Comparison of ENCODE assay signal across 8 cellular contexts in genomic region chr13:40445557-40445990, GRCh38.
DNase-seq lines count a peak whose midpoint lies in the region; ATAC-seq and TF ChIP-seq lines count a peak whose summit lies in the region.
"Had no signal": no experiment of that assay in that cellular context is flagged by ENCODE, and none has a peak within 500 bp of the region (broad histone marks: within the 10 kb centered on the region; RNA-seq: fewer than 3 reads in every experiment).

No MANE protein-coding gene starts in this region.

- DNase-seq in activated B cell treated with CpG ODN at 0.5 μM for 24 hours (peak; percentile 80), left lung (peak in 1 of 2 donors; percentile 58), NCI-H526 (lab: John Stamatoyannopoulos, UW) (no peak), KG1 (lab: John Stamatoyannopoulos, UW) (no peak)

- CTCF ChIA-PET in activated B cell treated with CpG ODN at 0.5 μM for 24 hours (lab: Charles Lee): interaction anchor here (1.2 to 2.2 kb wide), 3 partner anchors 13 to 376 kb away, joined by 3 to 7 read pairs (median 5); no protein-coding TSS in a partner anchor

- peak overlapping the region; percentile 66 for H3K4me3 Mint-ChIP-seq in activated B cell treated with CpG ODN at 0.5 μM for 24 hours
- H3K4me3 Mint-ChIP-seq: T-cell had no signal

- H3K36me3 Mint-ChIP-seq in activated B cell treated with CpG ODN at 0.5 μM for 24 hours (ENCODE audit: low read depth): no peaks in the 10 kb centered on the region

- no peaks in the 10 kb centered on the region for H3K27me3 ChIP-seq in left lung

- TF ChIP-seq CTCF in activated B cell treated with CpG ODN at 0.5 μM for 24 hours (IDR thresholded peaks at IDR 0.05): no peak
- TF ChIP-seq CTCF in left lung (IDR thresholded peaks at IDR 0.05): no peak

- POLR2A ChIA-PET in activated B cell treated with CpG ODN at 0.5 μM for 24 hours (lab: Charles Lee): interaction anchor here (0.7 to 5.5 kb wide), 15 partner anchors 9 to 377 kb away, joined by 3 to 88 read pairs (median 6); partner anchors contain the start of gene FOXO1

- no peaks in the 10 kb centered on the region for H3K36me3 ChIP-seq in left lung

- H3K4me3 ChIP-seq in left lung: no peak overlapping the region

- H3K4me1 Mint-ChIP-seq in activated B cell treated with CpG ODN at 0.5 μM for 24 hours: peaks cover 75% of the 10 kb centered on the region

- peaks cover 8% of the 10 kb centered on the region for H3K9me3 Mint-ChIP-seq in activated B cell treated with CpG ODN at 0.5 μM for 24 hours

- H3K9me3 ChIP-seq in left lung: no peaks in the 10 kb centered on the region

- H3K27ac Mint-ChIP-seq in activated B cell treated with CpG ODN at 0.5 μM for 24 hours: peak overlapping the region; percentile 95

- H3K4me1 ChIP-seq in left lung: peaks cover 5 to 9% of the 10 kb centered on the region in 2 donors

- H3K27me3 Mint-ChIP-seq in activated B cell treated with CpG ODN at 0.5 μM for 24 hours: no peaks in the 10 kb centered on the region
- H3K27me3 Mint-ChIP-seq: T-cell had no signal

- intact Hi-C loops in activated B cell treated with CpG ODN at 0.5 μM for 24 hours (cut with micrococcal nuclease) (loop anchor here (1.0 to 10.0 kb wide), 11 partner anchors 13 to 869 kb away; partner anchors contain the start of genes FOXO1 and NAA16), left lung (cut with DNase I) (no loop called here)

- H3K27ac ChIP-seq in left lung: no peak overlapping the region

- ATAC-seq in GM18502 (IDR thresholded peaks at IDR 0.05; ENCODE audit: poor library complexity, unreplicated experiment): peak; percentile 98
- peak; percentile 99 for ATAC-seq in GM21390 (IDR thresholded peaks at IDR 0.05; ENCODE audit: unreplicated experiment)
- peak; percentile 98 for ATAC-seq in HG03565 (IDR thresholded peaks at IDR 0.05; ENCODE audit: unreplicated experiment)
- ATAC-seq in activated B cell treated with CpG ODN at 0.5 μM for 24 hours (ENCODE audit: low read depth): peak; percentile 96
- peak; percentile 78 for ATAC-seq in left lung
